ENCODE assay signal across 16 cellular contexts in genomic region chr15:39135989-39136388, GRCh38.
A peak's percentile ranks its signal among the peaks of the same experiment; 100 is the strongest.
DNase-seq lines count a peak whose midpoint lies in the region; ATAC-seq and TF ChIP-seq lines count a peak whose summit lies in the region.
"Had no signal": no experiment of that assay in that cellular context is flagged by ENCODE, and none has a peak within 500 bp of the region (broad histone marks: within the 10 kb centered on the region; RNA-seq: fewer than 3 reads in every experiment).

No MANE protein-coding gene starts in this region.

- no peaks in the 10 kb centered on the region for H4K20me1 ChIP-seq in GM23338 (replicated peaks; ENCODE audit: insufficient read depth)

- H3K36me3 Mint-ChIP-seq in GM23338 (ENCODE audit: low read depth): no peaks in the 10 kb centered on the region
- H3K36me3 Mint-ChIP-seq: activated naive CD4-positive, alpha-beta T cell treated with anti-CD3 and anti-CD28 coated beads, Interleukin-2, amount 50 U/mL, for 24 hours; natural killer cell had no signal

- H3F3A ChIP-seq in GM23338 (replicated peaks; ENCODE audit: low read depth): no peaks in the 10 kb centered on the region

- ATAC-seq in GM23338 (no peak), HG03039 (IDR thresholded peaks at IDR 0.05; ENCODE audit: unreplicated experiment) (no peak)
- ATAC-seq: activated CD4-positive, alpha-beta T cell treated with anti-CD3 and anti-CD28 coated beads for 36 hours; HCT116 had no signal

- DNase-seq in GM23338 (ENCODE audit: low spot score): no peak
- DNase-seq in adipocyte (ENCODE audit: low read depth): peak; percentile 74
- DNase-seq in fibroblast of villous mesenchyme (ENCODE audit: low read depth): peak; percentile 82
- DNase-seq in NCI-H2227 treated with DMSO at 0.1 percent for 48 hours (lab: John Stamatoyannopoulos, UW): no peak
- no peak for DNase-seq in vagina (ENCODE audit: extremely low spot score in 2 of 2)
- no peak for DNase-seq in C1 segment of cervical spinal cord (lab: John Stamatoyannopoulos, UW)
- DNase-seq: activated CD4-positive, alpha-beta T cell treated with anti-CD3 and anti-CD28 coated beads for 36 hours; natural killer cell; NCI-H1930; NCI-H82; stimulated activated CD4-positive, alpha-beta T cell treated with anti-CD3 and anti-CD28 coated beads, Interleukin-4, amount 100 ng/mL, for 1 hour had no signal

- H2AFZ ChIP-seq in ACC112 (ENCODE audit: low read length, unreplicated experiment): peak overlapping the region; percentile 72
- peak overlapping the region; percentile 23; the same call in 1 of the 2 replicates for H2AFZ ChIP-seq in GM23338

- TF ChIP-seq POLR2A in vagina (IDR thresholded peaks at IDR 0.05): no peak

- H3K4me3 Mint-ChIP-seq in GM23338: no peak overlapping the region
- H3K4me3 Mint-ChIP-seq: activated CD4-positive, alpha-beta T cell treated with anti-CD3 and anti-CD28 coated beads for 36 hours; activated naive CD4-positive, alpha-beta T cell treated with anti-CD3 and anti-CD28 coated beads, Interleukin-2, amount 50 U/mL, for 24 hours; natural killer cell had no signal

- H3K27ac ChIP-seq in ACC112 (ENCODE audit: low read depth, low read length): peak overlapping the region; percentile 67
- H3K27ac ChIP-seq in GM23338 (ENCODE audit: low read depth): no peak overlapping the region
- H3K27ac ChIP-seq in vagina: no peak overlapping the region
- H3K27ac ChIP-seq: HL-60 had no signal

- no peak overlapping the region for H3K27ac Mint-ChIP-seq in GM23338
- H3K27ac Mint-ChIP-seq: activated CD4-positive, alpha-beta T cell treated with anti-CD3 and anti-CD28 coated beads for 36 hours; activated naive CD4-positive, alpha-beta T cell treated with anti-CD3 and anti-CD28 coated beads, Interleukin-2, amount 50 U/mL, for 24 hours; natural killer cell had no signal

- intact Hi-C loops in vagina (cut with DNase I): no loop called here

- H3K9me3 Mint-ChIP-seq in GM23338: no peaks in the 10 kb centered on the region
- H3K9me3 Mint-ChIP-seq: activated naive CD4-positive, alpha-beta T cell treated with anti-CD3 and anti-CD28 coated beads, Interleukin-2, amount 50 U/mL, for 24 hours; natural killer cell had no signal

- peaks cover 5% of the 10 kb centered on the region; the same call in 1 of the 2 replicates for H3K9me2 ChIP-seq in GM23338 (ENCODE audit: insufficient read depth)

- TF ChIP-seq CTCF in GM23338 (conservative IDR thresholded peaks at IDR 0.05; ENCODE audit: low read depth in 2 of 2): no peak
- no peak for TF ChIP-seq CTCF in fibroblast of villous mesenchyme (IDR thresholded peaks at IDR 0.05; ENCODE audit: insufficient read depth, low read depth, low read length)
- TF ChIP-seq CTCF in vagina (IDR thresholded peaks at IDR 0.05): no peak

- H3K36me3 ChIP-seq in ACC112 (ENCODE audit: insufficient read depth, low read length) (no peaks in the 10 kb centered on the region), GM23338 (ENCODE audit: insufficient read depth) (no peaks in the 10 kb centered on the region), adipocyte (ENCODE audit: control insufficient read depth, insufficient read depth, low read length, severe bottlenecking) (no peaks in the 10 kb centered on the region), vagina (no peaks in the 10 kb centered on the region)

- H3K79me2 ChIP-seq in ACC112 (ENCODE audit: control insufficient read depth, insufficient read depth, low read length, unreplicated experiment): no peaks in the 10 kb centered on the region
- no peaks in the 10 kb centered on the region for H3K79me2 ChIP-seq in GM23338 (replicated peaks; ENCODE audit: insufficient read depth)

- no peaks in the 10 kb centered on the region for H3K4me1 Mint-ChIP-seq in GM23338
- H3K4me1 Mint-ChIP-seq: activated CD4-positive, alpha-beta T cell treated with anti-CD3 and anti-CD28 coated beads for 36 hours; activated naive CD4-positive, alpha-beta T cell treated with anti-CD3 and anti-CD28 coated beads, Interleukin-2, amount 50 U/mL, for 24 hours; natural killer cell had no signal

- peak overlapping the region; percentile 63 for H3K9ac ChIP-seq in adipocyte (ENCODE audit: low read length)

- peaks cover 2% of the 10 kb centered on the region for H3K27me3 Mint-ChIP-seq in GM23338 (ENCODE audit: insufficient read depth, low read depth, poor library complexity)

- no peaks in the 10 kb centered on the region for H3K9me3 ChIP-seq in adipocyte (ENCODE audit: control insufficient read depth, low read length)
- H3K9me3 ChIP-seq in vagina: no peaks in the 10 kb centered on the region

- H3K4me2 ChIP-seq in GM23338: no peak overlapping the region

- H3K4me3 ChIP-seq in ACC112 (ENCODE audit: low read depth, low read length) (no peak overlapping the region), GM23338 (no peak overlapping the region), adipocyte (ENCODE audit: low read length) (no peak overlapping the region), fibroblast of villous mesenchyme (ENCODE audit: low read depth, low read length) (no peak overlapping the region), vagina (no peak overlapping the region)

- peaks cover 51% of the 10 kb centered on the region for H3K4me1 ChIP-seq in ACC112 (ENCODE audit: control insufficient read depth, insufficient read depth, low read length, unreplicated experiment)
- H3K4me1 ChIP-seq in GM23338 (ENCODE audit: insufficient read depth): no peaks in the 10 kb centered on the region
- H3K4me1 ChIP-seq in adipocyte (ENCODE audit: control insufficient read depth, insufficient read depth, low read length): peaks cover 59% of the 10 kb centered on the region
- H3K4me1 ChIP-seq in vagina: no peaks in the 10 kb centered on the region

- H3K27me3 ChIP-seq in ACC112 (ENCODE audit: insufficient read depth, low read length) (no peaks in the 10 kb centered on the region), GM23338 (ENCODE audit: insufficient read depth) (no peaks in the 10 kb centered on the region), adipocyte (replicated peaks; ENCODE audit: control insufficient read depth, insufficient read depth, low read length) (no peaks in the 10 kb centered on the region), vagina (no peaks in the 10 kb centered on the region)

TF ChIP-seq in GM23338, 12 proteins besides CTCF, POLR2A, EP300 and RAD21 (continues in another document):
- TF ChIP-seq EZH2phosphoT487 (IDR thresholded peaks at IDR 0.05; ENCODE audit: unreplicated experiment) (no peak), STAT1 (IDR thresholded peaks at IDR 0.05; ENCODE audit: unreplicated experiment) (no peak), ZNF462 (CRISPR knock-in tag; IDR thresholded peaks at IDR 0.05) (no peak), POLR2AphosphoS5 (IDR thresholded peaks at IDR 0.05; ENCODE audit: low read depth) (no peak)

Comparison
In these comparisons a context has a peak if more than half of its experiments do, and no peak if none do; other contexts are left out.
1. DNase-seq: peak in adipocyte (single experiment) and fibroblast of villous mesenchyme (single experiment); none in GM23338 (single experiment), NCI-H2227 treated with DMSO at 0.1 percent for 48 hours (single experiment), vagina (0 of 2) and C1 segment of cervical spinal cord (0 of 14).